21 cellular contexts compared by ENCODE assay signal in genomic region chr5:131384181-131384580, GRCh38.
A peak's percentile ranks its signal among the peaks of the same experiment; 100 is the strongest.
DNase-seq lines count a peak whose midpoint lies in the region; ATAC-seq and TF ChIP-seq lines count a peak whose summit lies in the region.
"Had no signal": no experiment of that assay in that cellular context is flagged by ENCODE, and none has a peak within 500 bp of the region (broad histone marks: within the 10 kb centered on the region; RNA-seq: fewer than 3 reads in every experiment).

No MANE protein-coding gene starts in this region.

- H3K36me3 Mint-ChIP-seq in activated T-cell treated with anti-CD3 and anti-CD28 coated beads, Interleukin-2, amount 50 U/mL, for 4 hours (ENCODE audit: insufficient read depth): peaks cover 40% of the 10 kb centered on the region
- H3K36me3 Mint-ChIP-seq in activated naive CD8-positive, alpha-beta T cell treated with anti-CD3 and anti-CD28 coated beads, Interleukin-2, amount 50 U/mL, for 24 hours (ENCODE audit: low read depth): peaks cover 38% of the 10 kb centered on the region

- peaks cover 36 to 38% of the 10 kb centered on the region in 2 experiments for H3K4me1 ChIP-seq in neutrophil (ENCODE audit: control insufficient read depth in 1 of 2, insufficient read depth in 1 of 2, low read depth in 1 of 2, low read length in 1 of 2)
- no peaks in the 10 kb centered on the region for H3K4me1 ChIP-seq in prostate gland (replicated peaks)

- H3K27ac ChIP-seq in SK-N-MC (peak overlapping the region; percentile 58), neutrophil (peak overlapping the region; percentile 14), prostate gland (no peak overlapping the region)
- H3K27ac ChIP-seq: body of pancreas, esophagus muscularis mucosa, Peyer's patch had no signal

- peak overlapping the region; percentile 97 for H3K27ac Mint-ChIP-seq in activated naive CD8-positive, alpha-beta T cell treated with anti-CD3 and anti-CD28 coated beads, Interleukin-2, amount 50 U/mL, for 24 hours
- H3K27ac Mint-ChIP-seq: dendritic cell treated with granulocyte-macrophage colony-stimulating factor and Interleukin-4, amounts not matched to agents 40 ng/mL and 50 ng/mL, for 4 days; GM23338 had no signal

- H3K9ac ChIP-seq in SK-N-MC (ENCODE audit: insufficient read length): no peak overlapping the region

- H3K9me3 ChIP-seq in SK-N-MC (ENCODE audit: low read depth, low read length): no peaks in the 10 kb centered on the region
- H3K9me3 ChIP-seq in neutrophil: no peaks in the 10 kb centered on the region
- H3K9me3 ChIP-seq in prostate gland: no peaks in the 10 kb centered on the region
- H3K9me3 ChIP-seq: body of pancreas, Caco-2, esophagus muscularis mucosa, Peyer's patch had no signal

- H3K4me1 Mint-ChIP-seq in activated T-cell treated with anti-CD3 and anti-CD28 coated beads, Interleukin-2, amount 50 U/mL, for 4 hours (ENCODE audit: low read depth): peaks cover 93% of the 10 kb centered on the region
- peaks cover 91% of the 10 kb centered on the region for H3K4me1 Mint-ChIP-seq in activated naive CD8-positive, alpha-beta T cell treated with anti-CD3 and anti-CD28 coated beads, Interleukin-2, amount 50 U/mL, for 24 hours

- intact Hi-C loops in prostate gland (cut with DNase I): no loop called here

- 78% methylated on average over 6 of the region's 6 CpGs for WGBS in prostate gland

- H3K9me3 Mint-ChIP-seq in activated T-cell treated with anti-CD3 and anti-CD28 coated beads, Interleukin-2, amount 50 U/mL, for 4 hours: peaks cover 4% of the 10 kb centered on the region
- no peaks in the 10 kb centered on the region for H3K9me3 Mint-ChIP-seq in activated naive CD8-positive, alpha-beta T cell treated with anti-CD3 and anti-CD28 coated beads, Interleukin-2, amount 50 U/mL, for 24 hours
- H3K9me3 Mint-ChIP-seq: dendritic cell treated with granulocyte-macrophage colony-stimulating factor and Interleukin-4, amounts not matched to agents 40 ng/mL and 50 ng/mL, for 4 days; GM23338; neural crest cell had no signal

- ATAC-seq in activated T-cell treated with anti-CD3 and anti-CD28 coated beads, Interleukin-2, amount 50 U/mL, for 4 hours: no peak
- ATAC-seq in activated naive CD8-positive, alpha-beta T cell treated with anti-CD3 and anti-CD28 coated beads, Interleukin-2, amount 50 U/mL, for 24 hours: no peak
- ATAC-seq in HG02870 (IDR thresholded peaks at IDR 0.05; ENCODE audit: unreplicated experiment) (no peak), GM21619 (IDR thresholded peaks at IDR 0.05; ENCODE audit: unreplicated experiment) (no peak)
- ATAC-seq: body of pancreas, GM23338 had no signal

- H3K36me3 ChIP-seq in SK-N-MC (ENCODE audit: insufficient read depth, low read length): peaks cover 27% of the 10 kb centered on the region
- peaks cover 43% of the 10 kb centered on the region for H3K36me3 ChIP-seq in neutrophil
- H3K36me3 ChIP-seq in prostate gland: no peaks in the 10 kb centered on the region

- H3K4me3 ChIP-seq in SK-N-MC (no peak overlapping the region), neutrophil (ENCODE audit: low read depth in 1 of 2, low read length in 1 of 2) (no peak overlapping the region), prostate gland (no peak overlapping the region)
- H3K4me3 ChIP-seq: body of pancreas, esophagus muscularis mucosa, GM23338, Peyer's patch had no signal

- H3K27me3 ChIP-seq in neutrophil: no peaks in the 10 kb centered on the region
- no peaks in the 10 kb centered on the region for H3K27me3 ChIP-seq in prostate gland (replicated peaks; ENCODE audit: insufficient read depth)
- H3K27me3 ChIP-seq: body of pancreas, esophagus muscularis mucosa, Peyer's patch had no signal

- TF ChIP-seq POLR2A in prostate gland (IDR thresholded peaks at IDR 0.05): no peak

- peak overlapping the region; percentile 27 for H3K4me3 Mint-ChIP-seq in activated T-cell treated with anti-CD3 and anti-CD28 coated beads, Interleukin-2, amount 50 U/mL, for 4 hours
- H3K4me3 Mint-ChIP-seq in activated naive CD8-positive, alpha-beta T cell treated with anti-CD3 and anti-CD28 coated beads, Interleukin-2, amount 50 U/mL, for 24 hours: peak overlapping the region; percentile 34
- H3K4me3 Mint-ChIP-seq: dendritic cell treated with granulocyte-macrophage colony-stimulating factor and Interleukin-4, amounts not matched to agents 40 ng/mL and 50 ng/mL, for 4 days; GM23338; neural crest cell had no signal

- H3K27me3 Mint-ChIP-seq in activated T-cell treated with anti-CD3 and anti-CD28 coated beads, Interleukin-2, amount 50 U/mL, for 4 hours (ENCODE audit: low read depth): no peaks in the 10 kb centered on the region
- H3K27me3 Mint-ChIP-seq in activated naive CD8-positive, alpha-beta T cell treated with anti-CD3 and anti-CD28 coated beads, Interleukin-2, amount 50 U/mL, for 24 hours: no peaks in the 10 kb centered on the region
- H3K27me3 Mint-ChIP-seq: dendritic cell treated with granulocyte-macrophage colony-stimulating factor and Interleukin-4, amounts not matched to agents 40 ng/mL and 50 ng/mL, for 4 days had no signal

- no peak for DNase-seq in activated T-cell treated with anti-CD3 and anti-CD28 coated beads, Interleukin-2, amount 50 U/mL, for 4 hours
- DNase-seq in activated T-cell treated with anti-CD3 and anti-CD28 coated beads, Interleukin-2, amount 50 U/mL, for 48 hours: no peak
- DNase-seq in SK-N-MC (ENCODE audit: low read depth, low spot score) (no peak), prostate gland (ENCODE audit: low spot score) (no peak)
- DNase-seq in activated naive CD8-positive, alpha-beta T cell treated with anti-CD3 and anti-CD28 coated beads, Interleukin-2, amount 50 U/mL, for 24 hours: no peak
- DNase-seq: activated CD4-positive, alpha-beta T cell treated with anti-CD3 and anti-CD28 coated beads for 1 hour; activated effector memory CD4-positive, alpha-beta T cell treated with Interleukin-2 at 50 U/mL for 16 hours; body of pancreas; Caco-2; islet precursor cell; KBM-7; NCI-H1092 treated with DMSO at 0.1 percent for 48 hours; NCI-H69; Peyer's patch had no signal

- TF ChIP-seq CTCF in neutrophil (IDR thresholded peaks at IDR 0.05) (no peak), prostate gland (IDR thresholded peaks at IDR 0.05) (no peak)

Comparison
In these comparisons a context has a peak if more than half of its experiments do, and no peak if none do; other contexts are left out.
1. H3K27ac ChIP-seq: peak in SK-N-MC (single experiment) and neutrophil (single experiment); none in prostate gland (0 of 2).